Comparison of ENCODE assay signal across 8 cellular contexts in genomic region chr2:144515425-144515693, GRCh38. TPM values are rescaled to one million over a fixed set of nuclear protein-coding genes. Genes with fewer than 3 reads are reported as not detected.
A peak's percentile ranks its signal among the peaks of the same experiment; 100 is the strongest.
DNase-seq lines count a peak whose midpoint lies in the region; ATAC-seq and TF ChIP-seq lines count a peak whose summit lies in the region.

No MANE protein-coding gene starts in this region.

- POLR2A ChIA-PET in naive thymus-derived CD8-positive, alpha-beta T cell (lab: Charles Lee): no interaction called here

- peak overlapping the region; percentile 77 for H3K27ac Mint-ChIP-seq in stimulated activated naive CD8-positive, alpha-beta T cell treated with anti-CD3 and anti-CD28 coated beads, Interleukin-15, Interleukin-2, amounts not matched to agents 100 ng/mL and 50 ng/mL, for 24 hours
- peak overlapping the region in 7 of 10 donors; percentile 4 to 91 (median 74) for H3K27ac Mint-ChIP-seq in naive thymus-derived CD8-positive, alpha-beta T cell

- no peak for TF ChIP-seq CTCF in coronary artery (IDR thresholded peaks at IDR 0.05)

- H3K36me3 Mint-ChIP-seq in stimulated activated naive CD8-positive, alpha-beta T cell treated with anti-CD3 and anti-CD28 coated beads, Interleukin-15, Interleukin-2, amounts not matched to agents 100 ng/mL and 50 ng/mL, for 24 hours (ENCODE audit: low read depth): peaks cover 50% of the 10 kb centered on the region
- peaks cover 0 to 4% (median 2%) of the 10 kb centered on the region in 3 donors for H3K36me3 Mint-ChIP-seq in naive thymus-derived CD8-positive, alpha-beta T cell

- no peak for TF ChIP-seq POLR2A in GM18505 (IDR thresholded peaks at IDR 0.05; ENCODE audit: borderline replicate concordance, extremely low read depth, insufficient read depth, insufficient read length)

- H3K4me1 Mint-ChIP-seq in stimulated activated naive CD8-positive, alpha-beta T cell treated with anti-CD3 and anti-CD28 coated beads, Interleukin-15, Interleukin-2, amounts not matched to agents 100 ng/mL and 50 ng/mL, for 24 hours (ENCODE audit: low read depth): peaks cover 50% of the 10 kb centered on the region
- H3K4me1 Mint-ChIP-seq in naive thymus-derived CD8-positive, alpha-beta T cell: peaks cover 8 to 55% (median 13%) of the 10 kb centered on the region in 4 donors

- ATAC-seq in stimulated activated naive CD8-positive, alpha-beta T cell treated with anti-CD3 and anti-CD28 coated beads, Interleukin-15, Interleukin-2, amounts not matched to agents 100 U/mL and 50 U/mL, for 24 hours: no peak
- ATAC-seq in naive thymus-derived CD8-positive, alpha-beta T cell: no peak
- ATAC-seq in GM18505 (IDR thresholded peaks at IDR 0.05; ENCODE audit: unreplicated experiment) (no peak), HG02870 (IDR thresholded peaks at IDR 0.05; ENCODE audit: unreplicated experiment) (no peak)

- no peaks in the 10 kb centered on the region for H3K9me3 Mint-ChIP-seq in stimulated activated naive CD8-positive, alpha-beta T cell treated with anti-CD3 and anti-CD28 coated beads, Interleukin-15, Interleukin-2, amounts not matched to agents 100 ng/mL and 50 ng/mL, for 24 hours
- no peaks in the 10 kb centered on the region for H3K9me3 Mint-ChIP-seq in naive thymus-derived CD8-positive, alpha-beta T cell

- H3K27me3 Mint-ChIP-seq in stimulated activated naive CD8-positive, alpha-beta T cell treated with anti-CD3 and anti-CD28 coated beads, Interleukin-15, Interleukin-2, amounts not matched to agents 100 ng/mL and 50 ng/mL, for 24 hours: peaks cover 29% of the 10 kb centered on the region
- H3K27me3 Mint-ChIP-seq in naive thymus-derived CD8-positive, alpha-beta T cell: peaks cover 0 to 46% (median 20%) of the 10 kb centered on the region in 5 donors

- peak overlapping the region; percentile 78 for H3K4me3 ChIP-seq in coronary artery

- DNase-seq in stimulated activated naive CD8-positive, alpha-beta T cell treated with anti-CD3 and anti-CD28 coated beads, Interleukin-15, Interleukin-2, amounts not matched to agents 100 U/mL and 50 U/mL, for 24 hours: no peak
- DNase-seq in coronary artery (ENCODE audit: low spot score): no peak
- no peak for DNase-seq in naive thymus-derived CD8-positive, alpha-beta T cell
- DNase-seq in HPDE6-E6E7 (ENCODE audit: extremely low spot score): no peak
- DNase-seq in amniotic stem cell (lab: John Stamatoyannopoulos, UW): no peak

- peak overlapping the region; percentile 86 for H3K4me3 Mint-ChIP-seq in stimulated activated naive CD8-positive, alpha-beta T cell treated with anti-CD3 and anti-CD28 coated beads, Interleukin-15, Interleukin-2, amounts not matched to agents 100 ng/mL and 50 ng/mL, for 24 hours
- peak overlapping the region; percentile 61 to 91 (median 84) for H3K4me3 Mint-ChIP-seq in naive thymus-derived CD8-positive, alpha-beta T cell

- H3K27ac ChIP-seq in coronary artery: peak overlapping the region; percentile 93 to 94

RNA-seq across cellular contexts. Expression of gene ZEB2, which starts 4.6 kb away (rescaled TPM):
- total RNA-seq in naive thymus-derived CD8-positive, alpha-beta T cell: 1 to 10 TPM; 8.2 to 9.4 TPM
- 10 to 100 TPM in 1 of 3 donors, under 1 TPM in 2; 0.08 to 18.8 (median 0.58) TPM for polyA plus RNA-seq in naive thymus-derived CD8-positive, alpha-beta T cell
